8 cellular contexts compared by ENCODE assay signal in the genomic region with DNA sequence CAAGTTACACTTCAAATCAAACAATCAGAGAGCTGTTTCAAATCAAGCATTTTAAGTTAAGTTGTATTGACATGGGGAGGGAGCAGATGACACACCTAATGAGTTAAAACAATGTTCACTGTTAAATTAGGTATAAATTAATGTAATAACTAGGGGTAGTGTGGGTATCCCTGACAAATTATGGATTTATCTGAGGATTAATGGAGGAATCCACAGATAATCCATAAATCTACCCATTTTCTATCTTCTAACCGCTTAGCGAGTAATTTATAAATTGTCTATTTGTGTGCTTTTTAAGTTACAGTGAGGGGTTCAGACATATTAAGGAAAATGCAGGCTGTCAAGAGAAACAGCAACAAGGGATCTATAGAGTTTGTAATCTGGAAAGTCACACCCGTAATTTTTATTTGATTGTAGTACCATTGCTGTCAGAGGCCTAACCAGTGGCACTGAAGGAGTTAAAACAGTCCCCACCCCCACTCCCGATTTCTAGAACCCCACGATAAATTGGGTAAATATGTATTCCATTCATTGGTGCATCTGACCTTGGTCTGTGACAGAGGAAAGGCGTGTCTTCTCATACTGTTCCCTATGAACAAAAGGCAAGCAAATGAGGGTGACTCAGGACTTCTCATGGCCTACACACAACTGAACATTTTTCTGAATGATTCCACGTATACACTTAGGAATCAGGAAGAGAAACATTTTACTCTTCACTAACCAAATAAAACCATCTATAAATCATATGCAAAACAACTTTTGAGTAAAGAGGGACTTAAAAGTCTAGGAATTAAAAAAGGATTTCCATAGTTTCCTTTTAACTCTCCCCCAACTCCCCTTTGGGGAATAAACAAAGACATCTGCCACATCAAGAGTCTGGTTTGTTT. TPM values are rescaled to one million over a fixed set of nuclear protein-coding genes. Genes with fewer than 3 reads are reported as not detected.
A peak's percentile ranks its signal among the peaks of the same experiment; 100 is the strongest.
DNase-seq lines count a peak whose midpoint lies in the region; ATAC-seq, FAIRE-seq and TF ChIP-seq lines count a peak whose summit lies in the region.

No MANE protein-coding gene starts in this region.

- peak; percentile 83 for FAIRE-seq in GM12891 (lab: Jason Lieb, UNC)

- TF ChIP-seq EP300 in ovary (IDR thresholded peaks at IDR 0.05) = no peak

- no peaks in the 10 kb centered on the region for H3K9me3 ChIP-seq in ovary

- peak overlapping the region; percentile 71 for H3K27ac Mint-ChIP-seq in activated B cell treated with CpG ODN at 0.5 μM for 24 hours

- peaks cover 92% of the 10 kb centered on the region for H3K4me1 Mint-ChIP-seq in activated B cell treated with CpG ODN at 0.5 μM for 24 hours

- in situ Hi-C loops in ACHN (cut with HindIII; ENCODE audit: low pct_ligation_motif_present, low pct_unique_long_range_greater_than_20kb, low sequenced_read_pairs) = no loop called here

- TF ChIP-seq CTCF in activated B cell treated with CpG ODN at 0.5 μM for 24 hours (IDR thresholded peaks at IDR 0.05) (no peak), fibroblast of mammary gland (conservative IDR thresholded peaks at IDR 0.05; ENCODE audit: control insufficient read depth, insufficient read depth, low read depth, low read length) (no peak), ovary (IDR thresholded peaks at IDR 0.05) (no peak)

- POLR2A ChIA-PET in activated B cell treated with CpG ODN at 0.5 μM for 24 hours (lab: Charles Lee) = interaction anchor here (0.6 to 7.0 kb wide), 13 partner anchors 9 to 488 kb away, joined by 3 to 148 read pairs (median 4); a partner anchor contains a TSS

- ATAC-seq in activated B cell treated with CpG ODN at 0.5 μM for 24 hours (ENCODE audit: low read depth) (no peak), HG02981 (IDR thresholded peaks at IDR 0.05; ENCODE audit: unreplicated experiment) (no peak)

- H3K4me3 ChIP-seq in fibroblast of mammary gland (ENCODE audit: control insufficient read depth, low read depth, low read length) (no peak overlapping the region), ovary (no peak overlapping the region)

- WGBS in ovary, 3 donors = 33 to 34% (median 33%) methylated on average over 7 of the region's 7 CpGs

- peaks cover 8% of the 10 kb centered on the region for H3K4me1 ChIP-seq in ovary (ENCODE audit: insufficient read depth)

- intact Hi-C loops in activated B cell treated with CpG ODN at 0.5 μM for 24 hours (cut with micrococcal nuclease) = loop anchor here (5.0 to 10.0 kb wide), 5 partner anchors 125 to 1542 kb away; a partner anchor contains a TSS
- intact Hi-C loops in ovary (cut with DNase I) = loop anchor here in 2 of 4 donors (5.0 to 10.0 kb wide), 4 partner anchors 58 to 362 kb away; no protein-coding TSS in a partner anchor

- peak overlapping the region; percentile 72 for H3K4me3 Mint-ChIP-seq in activated B cell treated with CpG ODN at 0.5 μM for 24 hours

- CTCF ChIA-PET in activated B cell treated with CpG ODN at 0.5 μM for 24 hours (lab: Charles Lee) = interaction anchor here (1.2 to 2.3 kb wide), 4 partner anchors 103 to 481 kb away, joined by 5 to 10 read pairs (median 8); no protein-coding TSS in a partner anchor

- peak; percentile 96 for DNase-seq in ACHN
- no peak for DNase-seq in GM12891 (ENCODE audit: insufficient read length, low spot score)
- DNase-seq in NCI-H226 = peak; percentile 66
- DNase-seq in activated B cell treated with CpG ODN at 0.5 μM for 24 hours = no peak
- DNase-seq in fibroblast of mammary gland (ENCODE audit: low read depth) = peak; percentile 98
- peak in 1 of 5 donors; percentile 48 for DNase-seq in ovary
- DNase-seq in NCI-H1105 (lab: John Stamatoyannopoulos, UW) = no peak

- TF ChIP-seq POLR2A in GM12891 (IDR thresholded peaks at IDR 0.05; ENCODE audit: low read depth, low read length) = peak; percentile 74
- TF ChIP-seq POLR2A in ovary (IDR thresholded peaks at IDR 0.05) = peak; percentile 11

- H3K36me3 Mint-ChIP-seq in activated B cell treated with CpG ODN at 0.5 μM for 24 hours (ENCODE audit: low read depth) = peaks cover 45% of the 10 kb centered on the region

- H3K27me3 Mint-ChIP-seq in activated B cell treated with CpG ODN at 0.5 μM for 24 hours = no peaks in the 10 kb centered on the region

- no peaks in the 10 kb centered on the region for H3K36me3 ChIP-seq in ovary

- H3K27me3 ChIP-seq in ovary = no peaks in the 10 kb centered on the region

- no peaks in the 10 kb centered on the region for H3K9me3 Mint-ChIP-seq in activated B cell treated with CpG ODN at 0.5 μM for 24 hours

- peak overlapping the region in 1 of 2 donors; percentile 94 for H3K27ac ChIP-seq in ovary

TF ChIP-seq in GM12891, 5 proteins besides CTCF, POLR2A, EP300 and RAD21:
- TF ChIP-seq SPI1 (IDR thresholded peaks at IDR 0.05; ENCODE audit: low read depth, low read length) (no peak), PAX5 (IDR thresholded peaks at IDR 0.05; ENCODE audit: insufficient read depth, low read length, severe bottlenecking) (no peak), TAF1 (IDR thresholded peaks at IDR 0.05; ENCODE audit: low read depth, low read length) (no peak), POU2F2 (IDR thresholded peaks at IDR 0.05; ENCODE audit: low read depth, low read length) (0 out of 2 replicates have a peak, but pooled peaks have one; percentile 26), POLR2AphosphoS5 (IDR thresholded peaks at IDR 0.05; ENCODE audit: low read depth, low read length) (peak; percentile 83; the same call in 1 of the 2 replicates)

RNA-seq across cellular contexts. Expression of a gene that starts 7.4 kb away (rescaled TPM):
- 99.5 TPM for polyA plus RNA-seq in GM12891 (2012; ENCODE audit: low read depth, missing spikeins)
- 117 and 121 TPM in 2 replicates for total RNA-seq in activated B cell treated with CpG ODN at 0.5 μM for 24 hours
- 100 to 1,000 TPM in 6 of 7 donors, 10 to 100 TPM in 1; 66.9 to 180 (median 117) TPM for total RNA-seq in ovary
- 10 to 100 TPM; 83.9 to 98.8 TPM for polyA plus RNA-seq in ovary

Comparison
In these comparisons a context has a peak if more than half of its experiments do, and no peak if none do; other contexts are left out.
1. DNase-seq: peak in ACHN (single experiment), NCI-H226 (single experiment) and fibroblast of mammary gland (single experiment); none in GM12891 (single experiment), activated B cell treated with CpG ODN at 0.5 μM for 24 hours (single experiment) and NCI-H1105 (single experiment).